Comparison of ENCODE assay signal across 22 cellular contexts in the genomic region with DNA sequence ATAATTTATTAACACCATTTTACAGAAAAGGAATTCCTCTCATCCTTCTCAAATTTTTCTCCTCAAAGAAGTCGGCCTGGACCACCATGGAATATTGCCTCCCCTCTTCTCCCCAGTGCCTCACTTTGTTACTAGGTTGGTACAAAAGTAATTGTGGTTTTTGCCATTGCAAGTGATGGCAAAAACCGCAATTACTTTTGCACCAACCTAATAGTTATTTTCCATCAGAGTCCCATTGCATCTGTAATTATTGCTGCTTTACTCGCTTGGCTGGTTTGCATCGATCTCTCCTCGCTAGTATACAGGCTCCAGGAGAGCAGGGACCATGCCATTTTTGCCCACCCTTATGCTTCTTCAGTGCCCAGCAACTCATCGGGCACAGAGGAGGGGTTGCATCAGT. TPM values are rescaled to one million over a fixed set of nuclear protein-coding genes. Genes with fewer than 3 reads are reported as not detected.
DNase-seq lines count a peak whose midpoint lies in the region; ATAC-seq, FAIRE-seq and TF ChIP-seq lines count a peak whose summit lies in the region.
"Had no signal": no experiment of that assay in that cellular context is flagged by ENCODE, and none has a peak within 500 bp of the region (broad histone marks: within the 10 kb centered on the region; RNA-seq: fewer than 3 reads in every experiment).

No MANE protein-coding gene starts in this region.

- POLR2A ChIA-PET in HepG2 (lab: Yijun Ruan, JAX), result no interaction called here
- POLR2A ChIA-PET in HEK293T (lab: Yijun Ruan, JAX), result no interaction called here

- CTCF ChIA-PET in HepG2 (lab: Yijun Ruan, JAX; ENCODE audit: low intra/inter-chr PET ratio, low total read pairs) (no interaction called here), HEK293T (lab: Yijun Ruan, JAX) (no interaction called here)

- no peak overlapping the region for H3K4me2 ChIP-seq in HepG2 (ENCODE audit: low read depth, low read length)
- H3K4me2 ChIP-seq: BLaER1 had no signal

- TF ChIP-seq POLR2A in HepG2 (IDR thresholded peaks at IDR 0.05; ENCODE audit: insufficient read depth in 1 of 2, low read depth in 2 of 2, low read length in 2 of 2) (no peak), right lobe of liver (IDR thresholded peaks at IDR 0.05) (no peak)

- no peak for FAIRE-seq in HepG2 (lab: Jason Lieb, UNC)
- FAIRE-seq: A204.1, G401.6, GM12891, GM19239 had no signal

- TF ChIP-seq EP300 in HepG2 (IDR thresholded peaks at IDR 0.05; ENCODE audit: low read depth in 2 of 2, low read length in 2 of 2), result no peak
- no peak for TF ChIP-seq EP300 in HepG2 (CRISPR knock-in tag; IDR thresholded peaks at IDR 0.05; ENCODE audit: borderline replicate concordance)

- H2AFZ ChIP-seq in HepG2 (ENCODE audit: low read length), result no peak overlapping the region

- ATAC-seq in HepG2 (no peak), right lobe of liver (no peak)

- H3K9me3 ChIP-seq in HepG2 (ENCODE audit: low read length) (no peaks in the 10 kb centered on the region), right lobe of liver (no peaks in the 10 kb centered on the region)
- H3K9me3 ChIP-seq: BE2C, BLaER1 had no signal

- intact Hi-C loops in HepG2 (cut with micrococcal nuclease; ENCODE audit: unreplicated experiment), result no loop called here
- intact Hi-C loops in right lobe of liver (cut with DNase I), result no loop called here

- H3K27me3 ChIP-seq in HepG2 (ENCODE audit: control insufficient read depth in 1 of 2, insufficient read depth in 2 of 2, low read length in 2 of 2) (no peaks in the 10 kb centered on the region; a peak in 1 of 5 replicates), right lobe of liver (peaks cover 0 to 18% of the 10 kb centered on the region in 2 donors)
- H3K27me3 ChIP-seq: BE2C, BLaER1 had no signal

- H3K4me1 ChIP-seq in HepG2 (ENCODE audit: insufficient read depth, low read length), result no peaks in the 10 kb centered on the region
- H3K4me1 ChIP-seq in right lobe of liver, result no peaks in the 10 kb centered on the region
- H3K4me1 ChIP-seq: BE2C, BLaER1 had no signal

- no peaks in the 10 kb centered on the region for H4K20me1 ChIP-seq in HepG2 (ENCODE audit: insufficient read depth, low read length)
- H4K20me1 ChIP-seq: BLaER1 had no signal

- H3K79me2 ChIP-seq in HepG2 (ENCODE audit: insufficient read depth, low read length), result no peaks in the 10 kb centered on the region

- no TSS peak for BruUV-seq in HepG2 (replicated peaks; lab: Mats Ljungman, UMichigan)

- H3K36me3 ChIP-seq in HepG2 (replicated peaks in 1 of 2; ENCODE audit: control insufficient read depth in 1 of 2, insufficient read depth in 2 of 2, low read length in 2 of 2) (no peaks in the 10 kb centered on the region), right lobe of liver (no peaks in the 10 kb centered on the region)
- H3K36me3 ChIP-seq: BE2C, BLaER1 had no signal

- H3K27ac ChIP-seq in HepG2 (ENCODE audit: extremely low read length, insufficient read depth, low read length) (no peak overlapping the region), right lobe of liver (no peak overlapping the region)
- H3K27ac ChIP-seq: BLaER1 had no signal

- TF ChIP-seq CTCF in HepG2 (CRISPR knock-in tag; IDR thresholded peaks at IDR 0.05) (no peak), right lobe of liver (IDR thresholded peaks at IDR 0.05) (no peak)

- in situ Hi-C loops in HepG2 (cut with HindIII; ENCODE audit: extremely low pct_ligation_motif_present, low pct_unique_long_range_greater_than_20kb), result no loop called here

- 11% methylated on average over 6 of the region's 6 CpGs for WGBS in HepG2 (ENCODE audit: low lambda C conversion rate)
- WGBS in right lobe of liver (ENCODE audit: insufficient coverage, low coverage, low lambda C conversion rate, missing lambda C conversion rate), result 63% methylated on average over 5 of the region's 6 CpGs

- DNase-seq in HepG2 (ENCODE audit: low spot score) (no peak), right lobe of liver (no peak), HEK293T (ENCODE audit: extremely low spot score) (no peak), DMS79 (lab: John Stamatoyannopoulos, UW) (no peak), ecto neural progenitor cell (ENCODE audit: low spot score) (no peak)
- DNase-seq: 8988T; ACHN; BE2C; C1 segment of cervical spinal cord; CD4-positive, alpha-beta memory T cell; CD4-positive, CD25-positive, alpha-beta regulatory T cell; CD8-positive, alpha-beta memory T cell; DMS 273 treated with DMSO at 0.1 percent for 48 hours; DMS153; DMS53; GF-D8 had no signal

- H3K4me3 ChIP-seq in HepG2 (replicated peaks in 1 of 3; ENCODE audit: insufficient read depth in 1 of 3, low read depth in 2 of 3, low read length in 3 of 3) (no peak overlapping the region), right lobe of liver (no peak overlapping the region)
- H3K4me3 ChIP-seq: BLaER1 had no signal

- H3K9ac ChIP-seq in HepG2 (ENCODE audit: insufficient read depth, low read depth, low read length), result no peak overlapping the region
- H3K9ac ChIP-seq: BLaER1 had no signal

- no peak for TF ChIP-seq RAD21 in HepG2 (CRISPR knock-in tag; IDR thresholded peaks at IDR 0.05)

TF ChIP-seq in HEK293T, 16 proteins besides CTCF, POLR2A, EP300 and RAD21:
- no peak for TF ChIP-seq SUZ12 (IDR thresholded peaks at IDR 0.05)
- peak; percentile 63 for TF ChIP-seq ELF4 (IDR thresholded peaks at IDR 0.05)

RNA-seq across cellular contexts. Expression of a gene that starts 1.0 kb away (rescaled TPM):
- total RNA-seq in HepG2 (2016; rRNA removed; fragmentation: Illumina TruSeq; extraction: Trizol) (not detected in 2 replicates), right lobe of liver (not detected)
- not detected in 2 replicates for total RNA-seq in HepG2 (2016; cell fraction: cytosol; rRNA removed; fragmentation: Illumina TruSeq; extraction: Trizol; ENCODE audit: low read depth)
- not detected in 2 replicates for total RNA-seq in HepG2 (2016; cell fraction: insoluble cytoplasmic fraction; rRNA removed; fragmentation: Illumina TruSeq; extraction: Trizol)
- total RNA-seq in HepG2 (2016; cell fraction: membrane; rRNA removed; fragmentation: Illumina TruSeq; extraction: Trizol), result not detected in 2 replicates
- not detected in 2 replicates for total RNA-seq in HepG2 (2016; cell fraction: nucleus; rRNA removed; fragmentation: Illumina TruSeq; extraction: Trizol)
- 0.03 TPM in 1 of 2 replicates, not detected in the other for polyA plus RNA-seq in HepG2 (2011; rRNA removed)
- polyA plus RNA-seq in HepG2 (2011; cell fraction: cytosol; rRNA removed), result not detected in 2 replicates
- not detected in 2 replicates for polyA plus RNA-seq in HepG2 (2011; cell fraction: nucleus; rRNA removed)
- not detected in 2 replicates for polyA plus RNA-seq in HepG2 (2012)
- polyA plus RNA-seq in HepG2 (2016; cell fraction: cytosol; fragmentation: Illumina TruSeq; extraction: Trizol; ENCODE audit: low read depth), result not detected in 2 replicates
- polyA plus RNA-seq in HepG2 (2016; cell fraction: insoluble cytoplasmic fraction; fragmentation: Illumina TruSeq; extraction: Trizol; ENCODE audit: low read depth), result not detected in 2 replicates
- polyA plus RNA-seq in HepG2 (2016; cell fraction: membrane; fragmentation: Illumina TruSeq; extraction: Trizol; ENCODE audit: low read depth), result not detected in 2 replicates
- not detected in 2 replicates for polyA plus RNA-seq in HepG2 (2016; cell fraction: nucleus; fragmentation: Illumina TruSeq; extraction: Trizol; ENCODE audit: insufficient read depth, low read depth)
- polyA minus RNA-seq in HepG2 (2011; rRNA and poly(A)+ RNA removed; ENCODE audit: low replicate concordance), result not detected in 2 replicates
- polyA minus RNA-seq in HepG2 (2011; cell fraction: cytosol; rRNA and poly(A)+ RNA removed), result not detected in 2 replicates
- polyA minus RNA-seq in HepG2 (2011; cell fraction: nucleus; rRNA and poly(A)+ RNA removed), result not detected in 2 replicates
- total RNA-seq: CD4-positive, alpha-beta memory T cell; CD4-positive, CD25-positive, alpha-beta regulatory T cell; CD8-positive, alpha-beta memory T cell had no signal
- polyA plus RNA-seq: CD14-positive monocyte; CD4-positive, alpha-beta memory T cell; CD4-positive, CD25-positive, alpha-beta regulatory T cell; CD8-positive, alpha-beta memory T cell had no signal

RNA-seq across cellular contexts. Expression of a gene that starts 10.7 kb away (rescaled TPM):
- not detected in 2 replicates for total RNA-seq in HepG2 (2016; rRNA removed; fragmentation: Illumina TruSeq; extraction: Trizol)
- not detected in 2 replicates for total RNA-seq in HepG2 (2016; cell fraction: cytosol; rRNA removed; fragmentation: Illumina TruSeq; extraction: Trizol; ENCODE audit: low read depth)
- not detected in 2 replicates for total RNA-seq in HepG2 (2016; cell fraction: insoluble cytoplasmic fraction; rRNA removed; fragmentation: Illumina TruSeq; extraction: Trizol)
- not detected in 2 replicates for total RNA-seq in HepG2 (2016; cell fraction: membrane; rRNA removed; fragmentation: Illumina TruSeq; extraction: Trizol)
- not detected in 2 replicates for total RNA-seq in HepG2 (2016; cell fraction: nucleus; rRNA removed; fragmentation: Illumina TruSeq; extraction: Trizol)
- polyA plus RNA-seq in HepG2 (2011; rRNA removed), result not detected in 2 replicates
- polyA plus RNA-seq in HepG2 (2011; cell fraction: cytosol; rRNA removed), result not detected in 2 replicates
- not detected in 2 replicates for polyA plus RNA-seq in HepG2 (2011; cell fraction: nucleus; rRNA removed)
- not detected in 2 replicates for polyA plus RNA-seq in HepG2 (2012)
- not detected in 2 replicates for polyA plus RNA-seq in HepG2 (2016; cell fraction: cytosol; fragmentation: Illumina TruSeq; extraction: Trizol; ENCODE audit: low read depth)
- polyA plus RNA-seq in HepG2 (2016; cell fraction: insoluble cytoplasmic fraction; fragmentation: Illumina TruSeq; extraction: Trizol; ENCODE audit: low read depth), result not detected in 2 replicates
- not detected in 2 replicates for polyA plus RNA-seq in HepG2 (2016; cell fraction: membrane; fragmentation: Illumina TruSeq; extraction: Trizol; ENCODE audit: low read depth)
- polyA plus RNA-seq in HepG2 (2016; cell fraction: nucleus; fragmentation: Illumina TruSeq; extraction: Trizol; ENCODE audit: insufficient read depth, low read depth), result not detected in 2 replicates
- 0.16 TPM in 1 of 2 replicates, not detected in the other for polyA minus RNA-seq in HepG2 (2011; rRNA and poly(A)+ RNA removed; ENCODE audit: low replicate concordance)
- not detected in 2 replicates for polyA minus RNA-seq in HepG2 (2011; cell fraction: cytosol; rRNA and poly(A)+ RNA removed)
- not detected in 2 replicates for polyA minus RNA-seq in HepG2 (2011; cell fraction: nucleus; rRNA and poly(A)+ RNA removed)
- under 1 TPM in 5 of 6 experiments, not detected in 1; under 0.01 to 0.19 (median 0.09) TPM for total RNA-seq in right lobe of liver
- total RNA-seq: CD4-positive, alpha-beta memory T cell; CD4-positive, CD25-positive, alpha-beta regulatory T cell; CD8-positive, alpha-beta memory T cell had no signal
- polyA plus RNA-seq: CD14-positive monocyte; CD4-positive, alpha-beta memory T cell; CD4-positive, CD25-positive, alpha-beta regulatory T cell; CD8-positive, alpha-beta memory T cell had no signal
